Comparison of ENCODE assay signal across 14 cellular contexts in the genomic region with DNA sequence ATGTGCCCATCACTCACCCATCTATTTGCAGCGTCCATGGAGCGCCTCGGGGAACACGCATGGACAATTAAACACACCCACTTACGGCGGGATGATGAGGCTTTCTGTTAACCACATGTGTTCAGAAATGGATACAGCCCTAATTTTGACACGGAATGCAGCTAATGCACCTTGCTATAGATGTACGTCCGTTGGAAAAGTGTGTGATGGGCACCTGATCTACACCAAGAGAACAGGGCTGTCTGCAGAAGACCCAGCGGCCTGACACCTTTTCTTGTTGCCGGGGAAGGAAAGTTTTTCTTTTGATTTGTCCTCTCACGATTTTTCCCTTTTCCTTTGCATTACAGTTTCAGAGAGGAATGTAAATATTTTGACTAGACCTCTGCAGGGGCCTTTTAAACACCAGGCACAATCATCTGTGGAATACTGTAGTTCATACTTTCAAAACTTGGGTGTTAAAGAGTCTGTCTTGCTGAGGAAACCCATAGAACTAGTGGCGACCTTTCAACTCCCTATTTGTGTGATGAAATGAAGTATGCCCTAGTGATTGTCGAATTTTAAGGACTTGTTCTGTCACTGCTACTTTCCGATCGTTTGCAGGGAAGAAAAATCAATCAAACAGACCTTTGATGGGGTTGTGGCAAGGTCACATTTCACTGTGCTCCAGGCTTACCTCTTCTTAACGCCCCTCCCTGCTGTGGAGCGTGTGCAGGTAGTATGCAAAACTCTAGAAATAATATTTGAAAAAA. TPM values are rescaled to one million over a fixed set of nuclear protein-coding genes. Genes with fewer than 3 reads are reported as not detected.
DNase-seq lines count a peak whose midpoint lies in the region; ATAC-seq, FAIRE-seq and TF ChIP-seq lines count a peak whose summit lies in the region.
"Had no signal": no experiment of that assay in that cellular context is flagged by ENCODE, and none has a peak within 500 bp of the region (broad histone marks: within the 10 kb centered on the region; RNA-seq: fewer than 3 reads in every experiment).

No MANE protein-coding gene starts in this region.

- peaks cover 12% of the 10 kb centered on the region for H3K4me1 ChIP-seq in CD4-positive, CD25-positive, alpha-beta regulatory T cell (ENCODE audit: control insufficient read depth, insufficient read depth, low read length, poor library complexity, severe bottlenecking)
- H3K4me1 ChIP-seq in astrocyte (ENCODE audit: insufficient read depth, low read length), result peaks cover 14% of the 10 kb centered on the region
- peaks cover 8% of the 10 kb centered on the region for H3K4me1 ChIP-seq in mesenchymal stem cell (ENCODE audit: control insufficient read depth, insufficient read depth, low read depth, low read length)

- peaks cover 41% of the 10 kb centered on the region for H3K27me3 ChIP-seq in CD4-positive, CD25-positive, alpha-beta regulatory T cell (ENCODE audit: control insufficient read depth, insufficient read depth, low read length)
- peaks cover 69% of the 10 kb centered on the region for H3K27me3 ChIP-seq in astrocyte (ENCODE audit: insufficient read depth, low read length)
- H3K27me3 ChIP-seq in mesenchymal stem cell (ENCODE audit: control insufficient read depth in 1 of 2, insufficient read depth in 1 of 2, low read length in 2 of 2), result peaks cover 76 to 96% of the 10 kb centered on the region in 2 experiments

- H2BK120ac ChIP-seq in mesenchymal stem cell (ENCODE audit: low read depth, low read length), result no peak overlapping the region

- H3K4me3 ChIP-seq in CD4-positive, CD25-positive, alpha-beta regulatory T cell (ENCODE audit: low read depth, low read length), result no peak overlapping the region
- H3K4me3 ChIP-seq in astrocyte (ENCODE audit: insufficient read depth, low read depth, low read length) (peak overlapping the region; percentile 22), mesenchymal stem cell (ENCODE audit: insufficient read depth in 1 of 2, low read depth in 1 of 2, low read length in 2 of 2) (no peak overlapping the region)

- ATAC-seq in CD4-positive, CD25-positive, alpha-beta regulatory T cell (ENCODE audit: low read depth in 2 of 2), result no peak
- ATAC-seq in HG03139 (IDR thresholded peaks at IDR 0.05; ENCODE audit: unreplicated experiment), result no peak
- no peak for ATAC-seq in HG03469 (IDR thresholded peaks at IDR 0.05; ENCODE audit: unreplicated experiment)

- TF ChIP-seq CTCF in GM10266 (IDR thresholded peaks at IDR 0.05; ENCODE audit: control insufficient read depth, insufficient read depth, low read depth, missing control alignments) (no peak), astrocyte (IDR thresholded peaks at IDR 0.05; ENCODE audit: insufficient read depth, low read depth, low read length) (no peak)

- H3K9me3 ChIP-seq in CD4-positive, CD25-positive, alpha-beta regulatory T cell (ENCODE audit: control insufficient read depth in 2 of 2, low read length in 2 of 2), result peaks cover 0 to 1% of the 10 kb centered on the region in 2 experiments
- H3K9me3 ChIP-seq in astrocyte (ENCODE audit: insufficient read depth, low read depth, low read length) (no peaks in the 10 kb centered on the region), mesenchymal stem cell (ENCODE audit: control insufficient read depth, low read length) (peaks cover 2% of the 10 kb centered on the region)

- no peak overlapping the region for H3K27ac ChIP-seq in CD4-positive, CD25-positive, alpha-beta regulatory T cell (ENCODE audit: insufficient read depth, low read length, poor library complexity, severe bottlenecking)
- H3K27ac ChIP-seq in astrocyte (ENCODE audit: low read depth, low read length) (no peak overlapping the region), mesenchymal stem cell (ENCODE audit: low read length, poor library complexity, severe bottlenecking) (no peak overlapping the region)

- H4K8ac ChIP-seq in mesenchymal stem cell (ENCODE audit: low read length), result no peak overlapping the region

- H2BK15ac ChIP-seq in mesenchymal stem cell (ENCODE audit: low read depth, poor library complexity, severe bottlenecking), result no peak overlapping the region

- H2AK5ac ChIP-seq in mesenchymal stem cell (ENCODE audit: low read length, severe bottlenecking), result no peak overlapping the region

- no peak overlapping the region for H2BK12ac ChIP-seq in mesenchymal stem cell (ENCODE audit: low read length in 2 of 2)

- H3K27me3 Mint-ChIP-seq in CD4-positive, CD25-positive, alpha-beta regulatory T cell, result peaks cover 77% of the 10 kb centered on the region
- peaks cover 62% of the 10 kb centered on the region for H3K27me3 Mint-ChIP-seq in astrocyte (ENCODE audit: low read depth, unreplicated experiment)

- H3K36me3 Mint-ChIP-seq in CD4-positive, CD25-positive, alpha-beta regulatory T cell, result no peaks in the 10 kb centered on the region
- H3K36me3 Mint-ChIP-seq in astrocyte (ENCODE audit: low read depth, unreplicated experiment), result no peaks in the 10 kb centered on the region

- H3K14ac ChIP-seq in mesenchymal stem cell (ENCODE audit: low read length in 2 of 2), result no peak overlapping the region

- H3K23ac ChIP-seq in mesenchymal stem cell (ENCODE audit: low read length in 2 of 2), result no peak overlapping the region

- no peak overlapping the region for H2BK5ac ChIP-seq in mesenchymal stem cell (ENCODE audit: low read depth, low read length, poor library complexity, severe bottlenecking)

- H3K79me1 ChIP-seq in mesenchymal stem cell (replicated peaks; ENCODE audit: low read length, poor library complexity, severe bottlenecking), result no peaks in the 10 kb centered on the region

- H3K36me3 ChIP-seq in CD4-positive, CD25-positive, alpha-beta regulatory T cell (ENCODE audit: control insufficient read depth, insufficient read depth, low read length), result no peaks in the 10 kb centered on the region
- H3K36me3 ChIP-seq in astrocyte (ENCODE audit: insufficient read depth, low read length), result no peaks in the 10 kb centered on the region
- no peaks in the 10 kb centered on the region for H3K36me3 ChIP-seq in mesenchymal stem cell (ENCODE audit: control insufficient read depth in 1 of 2, insufficient read depth in 2 of 2, low read depth in 1 of 2, low read length in 2 of 2)

- 4% methylated on average over 13 of the region's 18 CpGs for WGBS in mesenchymal stem cell

- no peak overlapping the region for H4K91ac ChIP-seq in mesenchymal stem cell (ENCODE audit: low read length)

- H2AFZ ChIP-seq in astrocyte (ENCODE audit: low read depth, low read length) (peak overlapping the region; percentile 32), mesenchymal stem cell (ENCODE audit: low read depth, low read length) (no peak overlapping the region)

- peak overlapping the region in 3 of 4 donors; percentile 20 to 51 (median 49) for H3K4me3 Mint-ChIP-seq in CD4-positive, CD25-positive, alpha-beta regulatory T cell
- H3K4me3 Mint-ChIP-seq in astrocyte (ENCODE audit: unreplicated experiment), result peak overlapping the region; percentile 57

- H3K9ac ChIP-seq in astrocyte (ENCODE audit: low read length), result peak overlapping the region; percentile 32
- H3K9ac ChIP-seq in mesenchymal stem cell (ENCODE audit: low read length), result no peak overlapping the region

- H3K4ac ChIP-seq in mesenchymal stem cell (ENCODE audit: low read depth in 1 of 2, low read length in 2 of 2), result no peak overlapping the region

- H4K20me1 ChIP-seq in astrocyte (ENCODE audit: insufficient read depth, low read length), result no peaks in the 10 kb centered on the region

- H3K9me3 Mint-ChIP-seq in CD4-positive, CD25-positive, alpha-beta regulatory T cell, result peaks cover 0 to 12% (median 0%) of the 10 kb centered on the region in 7 donors
- peaks cover 10% of the 10 kb centered on the region for H3K9me3 Mint-ChIP-seq in astrocyte (ENCODE audit: unreplicated experiment)

- no peak for FAIRE-seq in astrocyte (lab: Jason Lieb, UNC)
- FAIRE-seq: endometrium had no signal

- peaks cover 10 to 34% (median 17%) of the 10 kb centered on the region in 4 donors for H3K4me1 Mint-ChIP-seq in CD4-positive, CD25-positive, alpha-beta regulatory T cell
- peaks cover 14% of the 10 kb centered on the region for H3K4me1 Mint-ChIP-seq in astrocyte (ENCODE audit: low read depth, unreplicated experiment)

- no peaks in the 10 kb centered on the region for H3K79me2 ChIP-seq in astrocyte (ENCODE audit: insufficient read depth, low read length)

- H3K4me2 ChIP-seq in astrocyte (ENCODE audit: low read length) (peak overlapping the region; percentile 75), mesenchymal stem cell (ENCODE audit: low read length, poor library complexity, severe bottlenecking) (peak overlapping the region; percentile 62)

- no peak for DNase-seq in CD4-positive, CD25-positive, alpha-beta regulatory T cell
- DNase-seq in GM10266 (ENCODE audit: extremely low spot score) (peak; percentile 29), astrocyte (ENCODE audit: low read depth) (peak; percentile 14), mesenchymal stem cell (peak; percentile 53), NCI-H345 (lab: John Stamatoyannopoulos, UW) (no peak)
- DNase-seq: activated CD4-positive, alpha-beta T cell treated with anti-CD3 and anti-CD28 coated beads for 4 hours; amniotic stem cell; GF-D8; islet precursor cell; NCI-H510A; SHP77 treated with DMSO at 0.1 percent for 48 hours had no signal

- peak overlapping the region in 1 of 3 donors; percentile 58 for H3K27ac Mint-ChIP-seq in CD4-positive, CD25-positive, alpha-beta regulatory T cell
- H3K27ac Mint-ChIP-seq in astrocyte (ENCODE audit: unreplicated experiment), result peak overlapping the region; percentile 81

- no peak overlapping the region for H3K18ac ChIP-seq in mesenchymal stem cell (ENCODE audit: low read depth in 1 of 2, low read length in 2 of 2)

RNA-seq across cellular contexts. Expression of gene PAX6, which starts 16.5 kb away (rescaled TPM):
- total RNA-seq in CD4-positive, CD25-positive, alpha-beta regulatory T cell, result not detected
- not detected for polyA plus RNA-seq in CD4-positive, CD25-positive, alpha-beta regulatory T cell
- 3.9 and 12.2 TPM in 2 replicates for total RNA-seq in astrocyte
- polyA plus RNA-seq in mesenchymal stem cell (2013, experiment 1 of 2), result not detected
- not detected for polyA plus RNA-seq in mesenchymal stem cell (2013, experiment 2 of 2)

Comparison
In these comparisons a context has a peak if more than half of its experiments do, and no peak if none do; other contexts are left out.
1. DNase-seq: peak in GM10266 (single experiment), astrocyte (single experiment) and mesenchymal stem cell (single experiment); none in CD4-positive, CD25-positive, alpha-beta regulatory T cell (0 of 3) and NCI-H345 (single experiment).